10 cellular contexts compared by ENCODE assay signal in genomic region chr2:238169708-238170251, GRCh38. TPM values are rescaled to one million over a fixed set of nuclear protein-coding genes. Genes with fewer than 3 reads are reported as not detected.
DNase-seq lines count a peak whose midpoint lies in the region; ATAC-seq and TF ChIP-seq lines count a peak whose summit lies in the region.
"Had no signal": no experiment of that assay in that cellular context is flagged by ENCODE, and none has a peak within 500 bp of the region (broad histone marks: within the 10 kb centered on the region; RNA-seq: fewer than 3 reads in every experiment).

No MANE protein-coding gene starts in this region.

- peaks cover 5% of the 10 kb centered on the region for H3K27me3 Mint-ChIP-seq in activated CD8-positive, alpha-beta T cell treated with anti-CD3 and anti-CD28 coated beads for 36 hours
- peaks cover 4% of the 10 kb centered on the region for H3K27me3 Mint-ChIP-seq in activated CD8-positive, alpha-beta T cell treated with anti-CD3 and anti-CD28 coated beads, Interleukin-2, amount 10 ng/mL, durations not matched to agents 7 days and 5 days (ENCODE audit: low read depth)

- no peaks in the 10 kb centered on the region for H3K9me3 Mint-ChIP-seq in activated CD8-positive, alpha-beta T cell treated with anti-CD3 and anti-CD28 coated beads for 36 hours
- H3K9me3 Mint-ChIP-seq in activated CD8-positive, alpha-beta T cell treated with anti-CD3 and anti-CD28 coated beads, Interleukin-2, amount 10 ng/mL, durations not matched to agents 7 days and 5 days (ENCODE audit: insufficient read depth) = no peaks in the 10 kb centered on the region
- H3K9me3 Mint-ChIP-seq: IgD-negative memory B cell had no signal

- peak overlapping the region; percentile 85 to 91 for H3K27ac ChIP-seq in ascending aorta
- H3K27ac ChIP-seq in transverse colon = peak overlapping the region; percentile 44 to 74 (median 67)
- H3K27ac ChIP-seq: cardiac muscle cell had no signal

- POLR2A ChIA-PET in activated CD8-positive, alpha-beta T cell treated with anti-CD3 and anti-CD28 coated beads for 36 hours (lab: Charles Lee) = no interaction called here
- POLR2A ChIA-PET in activated CD8-positive, alpha-beta T cell treated with anti-CD3 and anti-CD28 coated beads, Interleukin-2, amount 10 ng/mL, durations not matched to agents 7 days and 5 days (lab: Charles Lee) = no interaction called here

- H3K4me3 ChIP-seq in ascending aorta (no peak overlapping the region), transverse colon (no peak overlapping the region), mucosa of descending colon (no peak overlapping the region)
- H3K4me3 ChIP-seq: cardiac muscle cell had no signal

- H3K4me1 ChIP-seq in ascending aorta = peaks cover 8 to 34% of the 10 kb centered on the region in 2 donors
- H3K4me1 ChIP-seq in transverse colon = peaks cover 4 to 20% (median 11%) of the 10 kb centered on the region in 4 donors
- H3K4me1 ChIP-seq in mucosa of descending colon (ENCODE audit: low read depth) = peaks cover 5% of the 10 kb centered on the region

- CTCF ChIA-PET in activated CD8-positive, alpha-beta T cell treated with anti-CD3 and anti-CD28 coated beads for 36 hours (lab: Charles Lee) = no interaction called here
- CTCF ChIA-PET in activated CD8-positive, alpha-beta T cell treated with anti-CD3 and anti-CD28 coated beads, Interleukin-2, amount 10 ng/mL, durations not matched to agents 7 days and 5 days (lab: Charles Lee) = interaction anchor here (0.8 to 1.3 kb wide), 2 partner anchors 9 to 94 kb away, joined by 3 to 4 read pairs; no protein-coding TSS in a partner anchor

- H3K9me3 ChIP-seq in ascending aorta (no peaks in the 10 kb centered on the region), transverse colon (no peaks in the 10 kb centered on the region), mucosa of descending colon (no peaks in the 10 kb centered on the region)

- H3K36me3 Mint-ChIP-seq in activated CD8-positive, alpha-beta T cell treated with anti-CD3 and anti-CD28 coated beads for 36 hours (ENCODE audit: low read depth) = peaks cover 21% of the 10 kb centered on the region
- H3K36me3 Mint-ChIP-seq in activated CD8-positive, alpha-beta T cell treated with anti-CD3 and anti-CD28 coated beads, Interleukin-2, amount 10 ng/mL, durations not matched to agents 7 days and 5 days (ENCODE audit: low read depth) = peaks cover 26% of the 10 kb centered on the region

- TF ChIP-seq CTCF in activated CD8-positive, alpha-beta T cell treated with anti-CD3 and anti-CD28 coated beads for 36 hours (IDR thresholded peaks at IDR 0.05) = no peak
- TF ChIP-seq CTCF in ascending aorta (IDR thresholded peaks at IDR 0.05) = no peak
- no peak for TF ChIP-seq CTCF in transverse colon (IDR thresholded peaks at IDR 0.05)
- no peak for TF ChIP-seq CTCF in mucosa of descending colon (IDR thresholded peaks at IDR 0.05)

- no peak for TF ChIP-seq POLR2A in transverse colon (IDR thresholded peaks at IDR 0.05)

- no peak for DNase-seq in activated CD8-positive, alpha-beta T cell treated with anti-CD3 and anti-CD28 coated beads for 36 hours
- no peak for DNase-seq in activated CD8-positive, alpha-beta T cell treated with anti-CD3 and anti-CD28 coated beads, Interleukin-2, amount 10 ng/mL, durations not matched to agents 7 days and 5 days
- DNase-seq in ascending aorta (ENCODE audit: low spot score in 2 of 2) (peak in 1 of 2 donors; percentile 88), islet precursor cell (peak; percentile 49), transverse colon (no peak), mucosa of descending colon (no peak)

- no peak for TF ChIP-seq EP300 in transverse colon (IDR thresholded peaks at IDR 0.05; ENCODE audit: low read depth)

- ATAC-seq in activated CD8-positive, alpha-beta T cell treated with anti-CD3 and anti-CD28 coated beads for 36 hours = no peak
- no peak for ATAC-seq in activated CD8-positive, alpha-beta T cell treated with anti-CD3 and anti-CD28 coated beads, Interleukin-2, amount 10 ng/mL, durations not matched to agents 7 days and 5 days
- no peak for ATAC-seq in HG03378 (IDR thresholded peaks at IDR 0.05; ENCODE audit: unreplicated experiment)
- no peak for ATAC-seq in HG02798 (IDR thresholded peaks at IDR 0.05; ENCODE audit: poor library complexity, unreplicated experiment)
- ATAC-seq in mucosa of descending colon = no peak

- WGBS in transverse colon (ENCODE audit: low coverage in 1 of 2), 2 donors = 45 to 71% methylated on average over 2 to 5 of the region's 5 CpGs

- intact Hi-C loops in activated CD8-positive, alpha-beta T cell treated with anti-CD3 and anti-CD28 coated beads for 36 hours (cut with micrococcal nuclease) = no loop called here
- intact Hi-C loops in ascending aorta (cut with DNase I) = loop anchor here (2.0 kb wide), 4 partner anchors 27 to 117 kb away; partner anchors contain the start of genes ILKAP and SCLY
- intact Hi-C loops in transverse colon (cut with DNase I; ENCODE audit: low total_unique reads) = no loop called here
- intact Hi-C loops in mucosa of descending colon (cut with DNase I, micrococcal nuclease) = no loop called here

- peaks cover 34 to 48% of the 10 kb centered on the region in 2 donors for H3K36me3 ChIP-seq in ascending aorta
- H3K36me3 ChIP-seq in transverse colon = peaks cover 0 to 25% (median 11%) of the 10 kb centered on the region in 4 donors
- no peaks in the 10 kb centered on the region for H3K36me3 ChIP-seq in mucosa of descending colon (ENCODE audit: low read depth)

- peak overlapping the region; percentile 35 for H3K27ac Mint-ChIP-seq in activated CD8-positive, alpha-beta T cell treated with anti-CD3 and anti-CD28 coated beads for 36 hours
- H3K27ac Mint-ChIP-seq in activated CD8-positive, alpha-beta T cell treated with anti-CD3 and anti-CD28 coated beads, Interleukin-2, amount 10 ng/mL, durations not matched to agents 7 days and 5 days = no peak overlapping the region

- no peaks in the 10 kb centered on the region for H3K27me3 ChIP-seq in ascending aorta
- no peaks in the 10 kb centered on the region for H3K27me3 ChIP-seq in transverse colon

- in situ Hi-C loops in transverse colon (cut with MboI; ENCODE audit: low pct_ligation_motif_present in 1 of 4, low pct_unique_long_range_greater_than_20kb in 1 of 4, low sequenced_read_pairs in 3 of 4) = no loop called here

- H3K4me1 Mint-ChIP-seq in activated CD8-positive, alpha-beta T cell treated with anti-CD3 and anti-CD28 coated beads for 36 hours (ENCODE audit: low read depth) = no peaks in the 10 kb centered on the region
- no peaks in the 10 kb centered on the region for H3K4me1 Mint-ChIP-seq in activated CD8-positive, alpha-beta T cell treated with anti-CD3 and anti-CD28 coated beads, Interleukin-2, amount 10 ng/mL, durations not matched to agents 7 days and 5 days (ENCODE audit: low read depth)

- H3K4me3 Mint-ChIP-seq in activated CD8-positive, alpha-beta T cell treated with anti-CD3 and anti-CD28 coated beads for 36 hours = no peak overlapping the region
- H3K4me3 Mint-ChIP-seq in activated CD8-positive, alpha-beta T cell treated with anti-CD3 and anti-CD28 coated beads, Interleukin-2, amount 10 ng/mL, durations not matched to agents 7 days and 5 days = no peak overlapping the region
- H3K4me3 Mint-ChIP-seq: IgD-negative memory B cell had no signal

RNA-seq across cellular contexts. Expression of gene ERFE, which starts 11.0 kb away (rescaled TPM):
- total RNA-seq in activated CD8-positive, alpha-beta T cell treated with anti-CD3 and anti-CD28 coated beads for 36 hours = 1 to 10 TPM in 1 of 2 experiments, under 1 TPM in 1; 0.99 to 1.0 TPM
- under 1 TPM; 0.37 to 0.50 TPM for total RNA-seq in activated CD8-positive, alpha-beta T cell treated with anti-CD3 and anti-CD28 coated beads, Interleukin-2, amount 10 ng/mL, durations not matched to agents 7 days and 5 days
- total RNA-seq in ascending aorta (3.3 TPM), transverse colon (under 1 TPM in 1 of 4 donors, not detected in 3; 0.41 TPM), mucosa of descending colon (under 1 TPM; 0.38 to 0.58 (median 0.51) TPM)

RNA-seq across cellular contexts. Expression of gene KLHL30, which starts 31.3 kb away (rescaled TPM):
- not detected for total RNA-seq in activated CD8-positive, alpha-beta T cell treated with anti-CD3 and anti-CD28 coated beads for 36 hours
- total RNA-seq in activated CD8-positive, alpha-beta T cell treated with anti-CD3 and anti-CD28 coated beads, Interleukin-2, amount 10 ng/mL, durations not matched to agents 7 days and 5 days = not detected
- total RNA-seq in ascending aorta (28.2 TPM), transverse colon (1 to 10 TPM in 1 of 4 donors, under 1 TPM in 1, not detected in 2; 0.14 to 5.6 TPM), mucosa of descending colon (1 to 10 TPM in 1 of 3 donors, under 1 TPM in 2; 0.17 to 1.1 (median 0.24) TPM)

RNA-seq across cellular contexts. Expression of gene ILKAP, which starts 33.7 kb away (rescaled TPM):
- total RNA-seq in activated CD8-positive, alpha-beta T cell treated with anti-CD3 and anti-CD28 coated beads for 36 hours = 10 to 100 TPM; 42.1 to 43.3 TPM
- 10 to 100 TPM; 58.3 to 62.7 TPM for total RNA-seq in activated CD8-positive, alpha-beta T cell treated with anti-CD3 and anti-CD28 coated beads, Interleukin-2, amount 10 ng/mL, durations not matched to agents 7 days and 5 days
- total RNA-seq in ascending aorta = 22.6 TPM
- 10 to 100 TPM; 16.3 to 40.0 (median 32.1) TPM for total RNA-seq in transverse colon
- total RNA-seq in mucosa of descending colon = 10 to 100 TPM; 33.2 to 55.7 (median 39.9) TPM
